In the genomic region with DNA sequence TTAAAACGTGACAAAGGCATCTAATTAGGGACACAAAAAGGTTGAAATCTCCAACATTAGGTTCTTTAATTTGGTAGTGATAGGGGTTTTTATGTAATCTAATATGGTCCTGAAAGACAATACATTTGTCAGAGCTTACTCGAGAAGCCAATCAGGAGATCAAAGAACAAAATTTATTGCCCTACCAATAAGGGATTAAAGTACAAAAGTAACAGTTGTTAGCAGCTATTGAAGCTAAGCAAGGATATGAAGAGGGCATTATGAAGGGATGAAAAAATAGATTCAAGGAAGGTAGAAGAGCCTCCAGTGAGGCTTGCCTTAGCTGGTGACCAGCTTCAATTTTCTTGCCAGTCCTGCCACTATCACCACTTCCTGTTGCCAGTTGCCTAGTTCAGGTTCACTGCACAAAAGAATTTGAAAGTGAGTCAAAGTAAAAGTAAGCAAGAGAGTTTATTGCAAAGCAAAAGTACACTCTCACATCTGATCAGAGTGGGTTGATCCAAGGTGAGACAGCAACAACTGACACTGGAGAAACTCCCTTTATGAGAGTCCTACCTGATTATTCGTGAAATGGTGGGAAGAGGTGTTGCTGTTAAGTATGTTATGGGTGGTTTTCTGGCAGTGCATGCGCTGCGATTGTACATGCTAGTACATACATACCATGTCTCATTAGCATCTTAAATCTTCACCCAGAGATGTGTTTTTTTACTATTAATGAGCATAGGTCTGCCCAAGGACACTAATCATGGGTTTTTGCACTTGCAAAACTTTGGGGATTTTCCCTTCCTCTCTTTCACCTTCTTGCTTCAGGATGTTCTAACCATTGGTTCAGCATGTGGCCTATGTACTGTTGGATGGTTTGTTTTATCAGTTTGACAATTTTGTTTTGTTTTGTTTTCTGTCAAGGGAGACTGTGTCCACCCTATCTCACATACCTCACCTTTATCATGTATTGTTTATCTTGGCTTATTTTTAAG, we compare ENCODE assay signal across 11 cellular contexts.
DNase-seq lines count a peak whose midpoint lies in the region; ATAC-seq and FAIRE-seq lines count a peak whose summit lies in the region.
"Had no signal": no experiment of that assay in that cellular context is flagged by ENCODE, and none has a peak within 500 bp of the region (broad histone marks: within the 10 kb centered on the region; RNA-seq: fewer than 3 reads in every experiment).

No MANE protein-coding gene starts in this region.

- H3K27ac Mint-ChIP-seq in immature natural killer cell = no peak overlapping the region
- no peak overlapping the region for H3K27ac Mint-ChIP-seq in activated CD8-positive, alpha-beta T cell treated with anti-CD3 and anti-CD28 coated beads, Interleukin-2, amount 10 ng/mL, durations not matched to agents 7 days and 5 days

- ATAC-seq in GM18499 (IDR thresholded peaks at IDR 0.05; ENCODE audit: insufficient read depth, unreplicated experiment) = peak; percentile 80
- ATAC-seq in GM19467 (IDR thresholded peaks at IDR 0.05; ENCODE audit: unreplicated experiment) = peak; percentile 80
- ATAC-seq in HG02981 (IDR thresholded peaks at IDR 0.05; ENCODE audit: unreplicated experiment) = peak; percentile 74
- no peak for ATAC-seq in activated CD8-positive, alpha-beta T cell treated with anti-CD3 and anti-CD28 coated beads, Interleukin-2, amount 10 ng/mL, durations not matched to agents 7 days and 5 days
- ATAC-seq: HepG2 had no signal

- DNase-seq in RCC 7860 (ENCODE audit: low spot score) = peak; percentile 69
- DNase-seq in SIG-M5 (lab: John Stamatoyannopoulos, UW) = no peak
- no peak for DNase-seq in immature natural killer cell
- no peak for DNase-seq in activated naive CD4-positive, alpha-beta T cell treated with anti-CD3 and anti-CD28 coated beads, Interleukin-2, amount 50 U/mL, for 16 hours
- no peak for DNase-seq in activated CD8-positive, alpha-beta T cell treated with anti-CD3 and anti-CD28 coated beads, Interleukin-2, amount 10 ng/mL, durations not matched to agents 7 days and 5 days
- DNase-seq: activated CD4-positive, alpha-beta T cell treated with anti-CD3 and anti-CD28 coated beads, Interleukin-2, amount 50 U/mL, for 4 hours; effector CD4-positive, alpha-beta T cell had no signal

- no peak overlapping the region for H3K4me3 Mint-ChIP-seq in immature natural killer cell
- no peak overlapping the region for H3K4me3 Mint-ChIP-seq in activated CD8-positive, alpha-beta T cell treated with anti-CD3 and anti-CD28 coated beads, Interleukin-2, amount 10 ng/mL, durations not matched to agents 7 days and 5 days

- peaks cover 0 to 2% (median 0%) of the 10 kb centered on the region in 6 donors for H3K9me3 Mint-ChIP-seq in immature natural killer cell
- H3K9me3 Mint-ChIP-seq in activated CD8-positive, alpha-beta T cell treated with anti-CD3 and anti-CD28 coated beads, Interleukin-2, amount 10 ng/mL, durations not matched to agents 7 days and 5 days (ENCODE audit: insufficient read depth) = no peaks in the 10 kb centered on the region

- no peaks in the 10 kb centered on the region for H3K36me3 Mint-ChIP-seq in immature natural killer cell
- no peaks in the 10 kb centered on the region for H3K36me3 Mint-ChIP-seq in activated CD8-positive, alpha-beta T cell treated with anti-CD3 and anti-CD28 coated beads, Interleukin-2, amount 10 ng/mL, durations not matched to agents 7 days and 5 days (ENCODE audit: low read depth)

- H3K4me1 Mint-ChIP-seq in immature natural killer cell = no peaks in the 10 kb centered on the region
- no peaks in the 10 kb centered on the region for H3K4me1 Mint-ChIP-seq in activated CD8-positive, alpha-beta T cell treated with anti-CD3 and anti-CD28 coated beads, Interleukin-2, amount 10 ng/mL, durations not matched to agents 7 days and 5 days (ENCODE audit: low read depth)

- CTCF ChIA-PET in activated CD8-positive, alpha-beta T cell treated with anti-CD3 and anti-CD28 coated beads, Interleukin-2, amount 10 ng/mL, durations not matched to agents 7 days and 5 days (lab: Charles Lee) = no interaction called here

- FAIRE-seq in RCC 7860 (lab: Jason Lieb, UNC) = peak; percentile 94
- FAIRE-seq: HepG2 had no signal

- POLR2A ChIA-PET in activated CD8-positive, alpha-beta T cell treated with anti-CD3 and anti-CD28 coated beads, Interleukin-2, amount 10 ng/mL, durations not matched to agents 7 days and 5 days (lab: Charles Lee) = no interaction called here

- H3K27me3 Mint-ChIP-seq in immature natural killer cell (ENCODE audit: low read depth in 3 of 3) = peaks cover 0 to 10% (median 6%) of the 10 kb centered on the region in 3 donors
- no peaks in the 10 kb centered on the region for H3K27me3 Mint-ChIP-seq in activated CD8-positive, alpha-beta T cell treated with anti-CD3 and anti-CD28 coated beads, Interleukin-2, amount 10 ng/mL, durations not matched to agents 7 days and 5 days (ENCODE audit: low read depth)
